ENCODE assay signal across 20 cellular contexts in the genomic region with DNA sequence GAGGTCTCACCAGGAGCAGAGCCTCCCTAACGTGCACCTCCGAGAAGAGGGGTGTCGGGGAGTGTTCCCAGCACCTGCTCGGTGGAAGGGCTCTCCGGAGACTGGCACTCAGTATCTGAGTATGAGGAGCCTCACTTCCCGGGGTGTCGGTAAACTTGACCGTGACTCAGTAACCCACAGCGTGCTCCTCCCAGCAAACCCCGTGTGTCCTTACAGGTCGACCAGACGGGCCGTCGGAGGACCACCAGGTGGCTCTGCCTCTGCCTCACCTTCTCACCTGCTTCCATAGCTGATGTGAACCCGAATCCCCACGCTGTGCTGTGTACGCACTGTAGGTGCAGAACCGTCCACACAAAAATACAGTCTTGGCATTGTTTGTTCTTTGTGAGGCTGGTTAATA. TPM values are rescaled to one million over a fixed set of nuclear protein-coding genes. Genes with fewer than 3 reads are reported as not detected.
DNase-seq lines count a peak whose midpoint lies in the region; ATAC-seq and TF ChIP-seq lines count a peak whose summit lies in the region.
"Had no signal": no experiment of that assay in that cellular context is flagged by ENCODE, and none has a peak within 500 bp of the region (broad histone marks: within the 10 kb centered on the region; RNA-seq: fewer than 3 reads in every experiment).

No MANE protein-coding gene starts in this region.

- no peak overlapping the region for H3K27ac ChIP-seq in WERI-Rb-1
- H3K27ac ChIP-seq: SJCRH30 had no signal

- H3K4me3 ChIP-seq in WERI-Rb-1 (ENCODE audit: low read depth, low read length): no peak overlapping the region
- H3K4me3 ChIP-seq: SJCRH30 had no signal

- no peaks in the 10 kb centered on the region for H3K36me3 ChIP-seq in WERI-Rb-1
- H3K36me3 ChIP-seq: SJCRH30 had no signal

- no peaks in the 10 kb centered on the region for H3K36me3 Mint-ChIP-seq in chondrocyte (ENCODE audit: low read depth)
- H3K36me3 Mint-ChIP-seq: CD4-positive, alpha-beta memory T cell had no signal

- intact Hi-C loops in cardiac septum (cut with DNase I) (no loop called here), left cardiac atrium (cut with DNase I) (no loop called here), left colon (cut with DNase I, micrococcal nuclease) (no loop called here)

- ATAC-seq in left cardiac atrium (no peak), left colon (no peak), HG02870 (IDR thresholded peaks at IDR 0.05; ENCODE audit: unreplicated experiment) (no peak)
- ATAC-seq: HCT116 had no signal

- DNase-seq in cardiac septum (ENCODE audit: low spot score): peak; percentile 55
- DNase-seq in left cardiac atrium: no peak
- DNase-seq in chondrocyte (ENCODE audit: low spot score): peak; percentile 80
- peak; percentile 64 for DNase-seq in mesenteric fat pad (ENCODE audit: low spot score)
- DNase-seq in ureter (ENCODE audit: low spot score): peak; percentile 39
- no peak for DNase-seq in WERI-Rb-1
- no peak for DNase-seq in left colon
- DNase-seq: CD4-positive, alpha-beta memory T cell; KBM-7; MV-4-11; NCI-H1417 treated with DMSO at 0.1 percent for 48 hours; NCI-H1930; NCI-H2171 treated with DMSO at 0.1 percent for 48 hours; NCI-H446 treated with DMSO at 0.1 percent for 48 hours; NCI-H748 treated with DMSO at 0.1 percent for 48 hours; OCI-M1; RPMI8226; SJCRH30 had no signal

- peaks cover 9% of the 10 kb centered on the region for H3K27me3 Mint-ChIP-seq in chondrocyte (ENCODE audit: low read depth)
- H3K27me3 Mint-ChIP-seq: CD4-positive, alpha-beta memory T cell had no signal

- H3K9me3 Mint-ChIP-seq in chondrocyte (ENCODE audit: low read depth): no peaks in the 10 kb centered on the region
- H3K9me3 Mint-ChIP-seq: CD4-positive, alpha-beta memory T cell had no signal

- TF ChIP-seq CTCF in chondrocyte (IDR thresholded peaks at IDR 0.05): no peak
- TF ChIP-seq CTCF in WERI-Rb-1 (IDR thresholded peaks at IDR 0.05; ENCODE audit: low read depth, low read length): no peak

- H3K4me1 Mint-ChIP-seq in chondrocyte (ENCODE audit: low read depth): no peaks in the 10 kb centered on the region
- H3K4me1 Mint-ChIP-seq: CD4-positive, alpha-beta memory T cell had no signal

- H3K4me3 Mint-ChIP-seq in chondrocyte (ENCODE audit: unreplicated experiment): no peak overlapping the region
- H3K4me3 Mint-ChIP-seq: CD4-positive, alpha-beta memory T cell had no signal

- H3K27me3 ChIP-seq in WERI-Rb-1 (ENCODE audit: insufficient read depth, low read depth, severe bottlenecking): no peaks in the 10 kb centered on the region
- H3K27me3 ChIP-seq: SJCRH30 had no signal

- no peaks in the 10 kb centered on the region for H3K9me3 ChIP-seq in WERI-Rb-1 (ENCODE audit: severe bottlenecking)
- H3K9me3 ChIP-seq: SJCRH30 had no signal

- H3K27ac Mint-ChIP-seq in chondrocyte (ENCODE audit: unreplicated experiment): no peak overlapping the region

RNA-seq across cellular contexts. Expression of a gene that starts 29.0 kb away (rescaled TPM):
- total RNA-seq in cardiac septum (0.05 TPM), left cardiac atrium (under 1 TPM; 0.34 to 0.50 TPM), chondrocyte (0.24 to 0.72 TPM (median 0.55 TPM) in 3 replicates), mesenteric fat pad (0.13 TPM), ureter (2.2 TPM), left colon (under 1 TPM; 0.06 to 0.20 TPM)

RNA-seq across cellular contexts. Expression of a gene that starts 43.3 kb away (rescaled TPM):
- 0.19 TPM for total RNA-seq in cardiac septum
- under 1 TPM in 1 of 2 donors, not detected in 1; 0.10 TPM for total RNA-seq in left cardiac atrium
- not detected in 3 replicates for total RNA-seq in chondrocyte
- total RNA-seq in mesenteric fat pad: not detected
- total RNA-seq in ureter: 0.13 TPM
- not detected for total RNA-seq in left colon
- total RNA-seq: CD4-positive, alpha-beta memory T cell had no signal

Comparison
In these comparisons a context has a peak if more than half of its experiments do, and no peak if none do; other contexts are left out.
1. DNase-seq: peak in cardiac septum (single experiment), chondrocyte (single experiment), mesenteric fat pad (single experiment) and ureter (single experiment); none in left cardiac atrium (single experiment), WERI-Rb-1 (single experiment) and left colon (0 of 2).